ENCODE assay signal across 8 cellular contexts in genomic region chr5:179819296-179820126, GRCh38. TPM values are rescaled to one million over a fixed set of nuclear protein-coding genes. Genes with fewer than 3 reads are reported as not detected.
DNase-seq lines count a peak whose midpoint lies in the region; ATAC-seq and TF ChIP-seq lines count a peak whose summit lies in the region.

No MANE protein-coding gene starts in this region.

- H3K4me3 ChIP-seq in PC-3 (ENCODE audit: low read length) (no peak overlapping the region), hepatocyte (no peak overlapping the region)

- peaks cover 41% of the 10 kb centered on the region for H3K4me1 ChIP-seq in PC-3 (ENCODE audit: insufficient read depth, low read length)
- H3K4me1 ChIP-seq in hepatocyte (ENCODE audit: insufficient read depth): peaks cover 52% of the 10 kb centered on the region

- intact Hi-C loops in Calu3 (cut with micrococcal nuclease; ENCODE audit: unreplicated experiment): loop anchor here (1.0 to 5.0 kb wide), 3 partner anchors 11 to 57 kb away; no protein-coding TSS in a partner anchor
- intact Hi-C loops in PC-3 (cut with micrococcal nuclease): loop anchor here (2.0 kb wide), 1 partner anchor 57 kb away; no protein-coding TSS in a partner anchor

- WGBS in hepatocyte (ENCODE audit: low lambda C conversion rate, missing lambda C conversion rate): 50% methylated on average over 22 of the region's 26 CpGs

- peak overlapping the region; percentile 97 for H3K4me3 Mint-ChIP-seq in Calu3 (ENCODE audit: low read depth, unreplicated experiment)

- ATAC-seq in PC-3 (peak; percentile 32), HG03469 (IDR thresholded peaks at IDR 0.05; ENCODE audit: unreplicated experiment) (no peak)

- peak overlapping the region; percentile 96 for H3K27ac Mint-ChIP-seq in Calu3 (ENCODE audit: unreplicated experiment)

- H3K27ac ChIP-seq in PC-3 (ENCODE audit: low read length) (peak overlapping the region; percentile 96), hepatocyte (peak overlapping the region; percentile 99)

- POLR2A ChIA-PET in PC-3 (lab: Charles Lee; ENCODE audit: unreplicated experiment): interaction anchor here (0.6 kb wide), 1 partner anchor 8 kb away, joined by 3 read pairs; no protein-coding TSS in a partner anchor

- H3K4me1 Mint-ChIP-seq in Calu3 (ENCODE audit: low read depth, unreplicated experiment): peaks cover 27% of the 10 kb centered on the region

- H3F3A ChIP-seq in PC-3 (ENCODE audit: low read length, unreplicated experiment): no peaks in the 10 kb centered on the region

- H3K4me2 ChIP-seq in PC-3 (ENCODE audit: low read length) (peak overlapping the region; percentile 89), hepatocyte (peak overlapping the region; percentile 95)

- peak overlapping the region; percentile 94 for H3K9ac ChIP-seq in PC-3 (ENCODE audit: low read length)

- TF ChIP-seq CTCF in Calu3 (IDR thresholded peaks at IDR 0.05; ENCODE audit: unreplicated experiment) (no peak), PC-3 (conservative IDR thresholded peaks at IDR 0.05; ENCODE audit: low read depth, low read length) (no peak), hepatocyte (IDR thresholded peaks at IDR 0.05; ENCODE audit: poor library complexity) (no peak)

- CTCF ChIA-PET in Calu3 (lab: Charles Lee): interaction anchor here (0.5 to 1.6 kb wide), 3 partner anchors 11 to 87 kb away, joined by 3 to 6 read pairs (median 3); partner anchors contain the start of gene MAML1
- CTCF ChIA-PET in PC-3 (lab: Charles Lee): no interaction called here

- H3K9me2 ChIP-seq in PC-3 (replicated peaks; ENCODE audit: low read length): no peaks in the 10 kb centered on the region
- no peaks in the 10 kb centered on the region for H3K9me2 ChIP-seq in hepatocyte (replicated peaks; ENCODE audit: insufficient read depth)

- H3K79me2 ChIP-seq in PC-3 (ENCODE audit: low read length) (peaks cover 43% of the 10 kb centered on the region), hepatocyte (peaks cover 44% of the 10 kb centered on the region)

- no peaks in the 10 kb centered on the region for H3K27me3 Mint-ChIP-seq in Calu3 (ENCODE audit: unreplicated experiment)

- H3K36me3 Mint-ChIP-seq in Calu3 (ENCODE audit: insufficient read depth, unreplicated experiment): peaks cover 94% of the 10 kb centered on the region

- DNase-seq in Calu3: peak; percentile 90
- peak; percentile 93 for DNase-seq in H4 (ENCODE audit: low spot score)
- DNase-seq in PC-3: peak; percentile 64
- peak in 46 of 58 donors; percentile 35 to 84 (median 69) for DNase-seq in anterior cingulate cortex (lab: John Stamatoyannopoulos, UW)
- peak; percentile 88 for DNase-seq in hepatocyte (ENCODE audit: low spot score)
- peak; percentile 72 for DNase-seq in putamen (ENCODE audit: low spot score)
- no peak for DNase-seq in GM19240 (ENCODE audit: insufficient read length, low spot score)

- no peaks in the 10 kb centered on the region for H3K27me3 ChIP-seq in PC-3 (ENCODE audit: low read length)
- no peaks in the 10 kb centered on the region for H3K27me3 ChIP-seq in hepatocyte

- H4K20me1 ChIP-seq in PC-3 (ENCODE audit: low read length) (peaks cover 36% of the 10 kb centered on the region), hepatocyte (ENCODE audit: insufficient read depth, poor library complexity, severe bottlenecking) (peaks cover 34% of the 10 kb centered on the region)

- no peak overlapping the region for H2AFZ ChIP-seq in PC-3 (ENCODE audit: low read length)
- no peak overlapping the region for H2AFZ ChIP-seq in hepatocyte

- H3K9me3 ChIP-seq in PC-3 (ENCODE audit: low read length) (no peaks in the 10 kb centered on the region), hepatocyte (ENCODE audit: low read depth) (no peaks in the 10 kb centered on the region)

- no peaks in the 10 kb centered on the region for H3K9me3 Mint-ChIP-seq in Calu3 (ENCODE audit: low read depth, unreplicated experiment)

- BruUV-seq in Calu3 (replicated peaks; lab: Mats Ljungman, UMichigan) (no TSS peak), PC-3 (replicated peaks; lab: Mats Ljungman, UMichigan) (no TSS peak)

- H3K36me3 ChIP-seq in PC-3 (ENCODE audit: low read depth, low read length) (peaks cover 11% of the 10 kb centered on the region), hepatocyte (replicated peaks; ENCODE audit: insufficient read depth, low read depth) (no peaks in the 10 kb centered on the region)

RNA-seq across cellular contexts. Expression of gene SQSTM1, which starts 1.2 kb away (rescaled TPM):
- total RNA-seq in Calu3 (2022) (1,023 and 1,145 TPM in 2 replicates), PC-3 (2014; rRNA removed) (253 and 341 TPM in 2 replicates), hepatocyte (372 and 402 TPM in 2 replicates)
- total RNA-seq in H4 (2014; rRNA removed; shearing (Covaris generic)): 993 and 1,115 TPM in 2 replicates
- 641 and 727 TPM in 2 replicates for polyA plus RNA-seq in hepatocyte

RNA-seq across cellular contexts. Expression of gene MGAT4B, which starts 12.8 kb away (rescaled TPM):
- total RNA-seq in Calu3 (2022) (610 and 613 TPM in 2 replicates), PC-3 (2014; rRNA removed) (88.9 and 113 TPM in 2 replicates), hepatocyte (132 and 159 TPM in 2 replicates)
- total RNA-seq in H4 (2014; rRNA removed; shearing (Covaris generic)): 160 and 216 TPM in 2 replicates
- 233 and 243 TPM in 2 replicates for polyA plus RNA-seq in hepatocyte

RNA-seq across cellular contexts. Expression of gene LTC4S, which starts 25.7 kb away (rescaled TPM):
- 2.2 and 4.9 TPM in 2 replicates for total RNA-seq in Calu3 (2022)
- total RNA-seq in H4 (2014; rRNA removed; shearing (Covaris generic)): not detected in 2 replicates
- 1.5 and 3.6 TPM in 2 replicates for total RNA-seq in PC-3 (2014; rRNA removed)
- total RNA-seq in hepatocyte: 0.72 TPM in 1 of 2 replicates, not detected in the other
- polyA plus RNA-seq in hepatocyte: 3.7 and 6.5 TPM in 2 replicates

RNA-seq across cellular contexts. Expression of gene MRNIP, which starts 39.1 kb away (rescaled TPM):
- total RNA-seq in Calu3 (2022): 41.5 and 47.1 TPM in 2 replicates
- total RNA-seq in H4 (2014; rRNA removed; shearing (Covaris generic)): 3.8 and 16.8 TPM in 2 replicates
- 20.2 and 26.1 TPM in 2 replicates for total RNA-seq in PC-3 (2014; rRNA removed)
- total RNA-seq in hepatocyte: 11.2 and 21.2 TPM in 2 replicates
- polyA plus RNA-seq in hepatocyte: 28.5 and 51.6 TPM in 2 replicates
